In genomic region chr10:110249489-110249888, GRCh38 we compare ENCODE assay signal across 7 cellular contexts. TPM values are rescaled to one million over a fixed set of nuclear protein-coding genes. Genes with fewer than 3 reads are reported as not detected.
ATAC-seq lines count a peak whose summit lies in the region.
"Not testable (repeated sequence)": the region's sequence is repeated elsewhere in the genome, so short reads cannot be mapped to it uniquely, and the experiment has no call there.

No MANE protein-coding gene starts in this region.

- ATAC-seq in GM18519 (IDR thresholded peaks at IDR 0.05; ENCODE audit: low FRiP score, unreplicated experiment) (peak; percentile 60), GM19351 (IDR thresholded peaks at IDR 0.05; ENCODE audit: unreplicated experiment) (peak; percentile 70), GM21529 (IDR thresholded peaks at IDR 0.05; ENCODE audit: unreplicated experiment) (peak; percentile 68), HG02852 (IDR thresholded peaks at IDR 0.05; ENCODE audit: unreplicated experiment) (peak; percentile 59), HG03108 (IDR thresholded peaks at IDR 0.05; ENCODE audit: unreplicated experiment) (peak; percentile 66), HG03521 (IDR thresholded peaks at IDR 0.05; ENCODE audit: unreplicated experiment) (peak; percentile 62)
- ATAC-seq in activated T-helper 17 cell treated with anti-CD3 and anti-CD28 coated beads, Interleukin-2, amount 50 U/mL, for 72 hours (replicated peaks) = peak; percentile 70

- H3K4me1 Mint-ChIP-seq in activated T-helper 17 cell treated with anti-CD3 and anti-CD28 coated beads, Interleukin-2, amount 50 U/mL, for 72 hours = peaks cover 33% of the 10 kb centered on the region

- H3K36me3 Mint-ChIP-seq in activated T-helper 17 cell treated with anti-CD3 and anti-CD28 coated beads, Interleukin-2, amount 50 U/mL, for 72 hours (ENCODE audit: low read depth) = peaks cover 59% of the 10 kb centered on the region

- peak overlapping the region; percentile 33 for H3K4me3 Mint-ChIP-seq in activated T-helper 17 cell treated with anti-CD3 and anti-CD28 coated beads, Interleukin-2, amount 50 U/mL, for 72 hours

- peak overlapping the region; percentile 56 for H3K27ac Mint-ChIP-seq in activated T-helper 17 cell treated with anti-CD3 and anti-CD28 coated beads, Interleukin-2, amount 50 U/mL, for 72 hours

- not testable (repeated sequence) for H3K9me3 Mint-ChIP-seq in activated T-helper 17 cell treated with anti-CD3 and anti-CD28 coated beads, Interleukin-2, amount 50 U/mL, for 72 hours

- not testable (repeated sequence) for H3K27me3 Mint-ChIP-seq in activated T-helper 17 cell treated with anti-CD3 and anti-CD28 coated beads, Interleukin-2, amount 50 U/mL, for 72 hours

RNA-seq across cellular contexts. Expression of gene MXI1, which starts 42.1 kb away (rescaled TPM):
- total RNA-seq in activated T-helper 17 cell treated with anti-CD3 and anti-CD28 coated beads, Interleukin-2, amount 50 U/mL, for 72 hours = 100 to 1,000 TPM in 1 of 2 donors, 10 to 100 TPM in 1; 32.5 to 130 TPM

RNA-seq across cellular contexts. Expression of gene SMNDC1, which starts 55.2 kb away (rescaled TPM):
- 10 to 100 TPM; 35.8 to 40.1 TPM for total RNA-seq in activated T-helper 17 cell treated with anti-CD3 and anti-CD28 coated beads, Interleukin-2, amount 50 U/mL, for 72 hours

Comparison
In these comparisons a context has a peak if more than half of its experiments do, and no peak if none do; other contexts are left out.
1. Peak in every context shown above with its lines: ATAC-seq.